8 cellular contexts compared by ENCODE assay signal in the genomic region with DNA sequence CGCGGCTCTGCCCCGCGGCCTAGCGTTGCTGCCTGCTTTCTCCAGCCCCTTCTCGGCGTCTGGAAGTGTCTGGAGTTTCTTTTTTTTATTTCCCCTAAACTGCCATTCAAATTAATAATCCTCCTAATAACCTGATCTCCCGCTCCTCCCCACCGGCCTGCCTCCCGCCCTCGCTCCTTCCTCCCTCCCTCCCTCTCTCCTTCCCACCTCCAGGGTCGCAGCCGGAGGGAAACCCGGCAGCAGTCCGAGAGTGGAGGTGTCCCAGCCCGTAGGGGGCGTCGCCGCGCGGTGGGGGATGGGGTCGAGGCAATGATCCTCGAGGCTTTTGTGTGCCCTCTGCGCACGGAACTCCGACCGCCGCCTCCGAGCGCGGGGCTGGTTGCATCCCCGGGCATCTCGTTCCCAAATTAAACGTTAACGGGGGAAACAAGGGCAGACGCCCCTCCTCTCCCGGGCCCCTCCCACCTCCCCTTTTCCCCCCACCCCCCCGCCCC. TPM values are rescaled to one million over a fixed set of nuclear protein-coding genes. Genes with fewer than 3 reads are reported as not detected.
DNase-seq lines count a peak whose midpoint lies in the region; ATAC-seq and TF ChIP-seq lines count a peak whose summit lies in the region.

No MANE protein-coding gene starts in this region.

- H3K9me3 Mint-ChIP-seq in activated CD8-positive, alpha-beta memory T cell treated with anti-CD3 and anti-CD28 coated beads, Interleukin-2, amount 10 ng/mL, durations not matched to agents 7 days and 5 days (ENCODE audit: low read depth), result no peaks in the 10 kb centered on the region

- H3K4me1 Mint-ChIP-seq in activated CD8-positive, alpha-beta memory T cell treated with anti-CD3 and anti-CD28 coated beads, Interleukin-2, amount 10 ng/mL, durations not matched to agents 7 days and 5 days, result peaks cover 27% of the 10 kb centered on the region

- TF ChIP-seq CTCF in epithelial cell of esophagus (IDR thresholded peaks at IDR 0.05; ENCODE audit: insufficient read depth, low read depth, low read length, missing control alignments), result no peak

- peak overlapping the region; percentile 71 for H3K4me3 ChIP-seq in epithelial cell of esophagus (ENCODE audit: low read length)
- peak overlapping the region; percentile 92 to 94 for H3K4me3 ChIP-seq in mucosa of rectum (ENCODE audit: low read length in 2 of 2)

- H3K9me3 ChIP-seq in mucosa of rectum (ENCODE audit: control insufficient read depth in 2 of 2, low read length in 2 of 2), result no peaks in the 10 kb centered on the region

- H3K4me3 Mint-ChIP-seq in activated CD8-positive, alpha-beta memory T cell treated with anti-CD3 and anti-CD28 coated beads, Interleukin-2, amount 10 ng/mL, durations not matched to agents 7 days and 5 days, result peak overlapping the region; percentile 85

- no peaks in the 10 kb centered on the region for H3K27me3 ChIP-seq in mucosa of rectum (ENCODE audit: control insufficient read depth in 2 of 2, insufficient read depth in 2 of 2, low read length in 2 of 2)

- peaks cover 18% of the 10 kb centered on the region for H3K27me3 Mint-ChIP-seq in activated CD8-positive, alpha-beta memory T cell treated with anti-CD3 and anti-CD28 coated beads, Interleukin-2, amount 10 ng/mL, durations not matched to agents 7 days and 5 days

- DNase-seq in GF-D8 (lab: John Stamatoyannopoulos, UW) (peak; percentile 36), NCI-H69 (lab: John Stamatoyannopoulos, UW) (peak; percentile 87), epithelial cell of esophagus (ENCODE audit: low read depth) (peak; percentile 64), putamen (ENCODE audit: low spot score) (no peak)
- DNase-seq in activated CD8-positive, alpha-beta memory T cell treated with anti-CD3 and anti-CD28 coated beads, Interleukin-2, amount 10 ng/mL, durations not matched to agents 7 days and 5 days, result peak; percentile 81
- peak; percentile 63 for DNase-seq in stimulated activated naive CD4-positive, alpha-beta T cell treated with Interleukin-2 at 50 U/mL for 16 hours (lab: John Stamatoyannopoulos, UW)

- peak overlapping the region; percentile 75 for H3K27ac Mint-ChIP-seq in activated CD8-positive, alpha-beta memory T cell treated with anti-CD3 and anti-CD28 coated beads, Interleukin-2, amount 10 ng/mL, durations not matched to agents 7 days and 5 days

- peaks cover 15 to 20% of the 10 kb centered on the region in 2 donors for H3K4me1 ChIP-seq in mucosa of rectum (ENCODE audit: control insufficient read depth in 2 of 2, insufficient read depth in 2 of 2, low read length in 2 of 2)

- H3K9ac ChIP-seq in mucosa of rectum (ENCODE audit: low read depth in 1 of 2, low read length in 2 of 2), result peak overlapping the region; percentile 78 to 86

- CTCF ChIA-PET in activated CD8-positive, alpha-beta memory T cell treated with anti-CD3 and anti-CD28 coated beads, Interleukin-2, amount 10 ng/mL, durations not matched to agents 7 days and 5 days (lab: Charles Lee), result interaction anchor here (1.0 to 6.1 kb wide), 8 partner anchors 13 to 530 kb away, joined by 3 to 105 read pairs (median 4); a partner anchor contains a TSS

- ATAC-seq in HG02763 (IDR thresholded peaks at IDR 0.05; ENCODE audit: unreplicated experiment), result peak; percentile 17
- peak; percentile 14 for ATAC-seq in activated CD8-positive, alpha-beta memory T cell treated with anti-CD3 and anti-CD28 coated beads, Interleukin-2, amount 10 ng/mL, durations not matched to agents 7 days and 5 days

- H3K36me3 ChIP-seq in mucosa of rectum (ENCODE audit: control insufficient read depth in 2 of 2, insufficient read depth in 2 of 2, low read length in 2 of 2), result peaks cover 6 to 15% of the 10 kb centered on the region in 2 donors

- peaks cover 23% of the 10 kb centered on the region for H3K36me3 Mint-ChIP-seq in activated CD8-positive, alpha-beta memory T cell treated with anti-CD3 and anti-CD28 coated beads, Interleukin-2, amount 10 ng/mL, durations not matched to agents 7 days and 5 days

- peak overlapping the region; percentile 95 to 96 for H3K27ac ChIP-seq in mucosa of rectum (ENCODE audit: low read depth in 2 of 2, low read length in 2 of 2)

RNA-seq across cellular contexts. Expression of a gene that starts 1.1 kb away (rescaled TPM):
- 10 to 100 TPM; 24.6 to 33.9 TPM for total RNA-seq in activated CD8-positive, alpha-beta memory T cell treated with anti-CD3 and anti-CD28 coated beads, Interleukin-2, amount 10 ng/mL, durations not matched to agents 7 days and 5 days
